17 cellular contexts compared by ENCODE assay signal in genomic region chr1:209619696-209620483, GRCh38. TPM values are rescaled to one million over a fixed set of nuclear protein-coding genes. Genes with fewer than 3 reads are reported as not detected.
"Had no signal": no experiment of that assay in that cellular context is flagged by ENCODE, and none has a peak within 500 bp of the region (broad histone marks: within the 10 kb centered on the region; RNA-seq: fewer than 3 reads in every experiment).

No MANE protein-coding gene starts in this region.

- H3K4me3 ChIP-seq: adrenal gland, body of pancreas, sigmoid colon, suprapubic skin had no signal

- H3K9me3 ChIP-seq: adrenal gland, body of pancreas, sigmoid colon, suprapubic skin had no signal

- DNase-seq: activated CD4-positive, CD25-positive, alpha-beta regulatory T cell; activated naive CD4-positive, alpha-beta T cell treated with anti-CD3 and anti-CD28 coated beads, Interleukin-2, amount 50 U/mL, for 16 hours; activated T-cell treated with anti-CD3 and anti-CD28 coated beads, Interleukin-2, amount 50 U/mL, for 1 hour; adrenal gland; body of pancreas; endodermal cell; immature natural killer cell; left cardiac atrium; sigmoid colon; stimulated activated CD4-positive, alpha-beta T cell treated with anti-CD3 and anti-CD28 coated beads, Interleukin-2, amount 100 ng/mL, for 48 hours; stimulated activated naive CD8-positive, alpha-beta T cell treated with anti-CD3 and anti-CD28 coated beads, Interleukin-15, Interleukin-2, amounts not matched to agents 100 U/mL and 50 U/mL, for 24 hours; T-helper 2 cell had no signal

- H3K27ac Mint-ChIP-seq: dendritic cell treated with granulocyte-macrophage colony-stimulating factor and Interleukin-4, amounts not matched to agents 40 ng/mL and 50 ng/mL, for 4 days; endodermal cell; immature natural killer cell; memory B cell had no signal

- H3K36me3 ChIP-seq: adrenal gland, sigmoid colon, suprapubic skin had no signal

- ATAC-seq: body of pancreas; left cardiac atrium; stimulated activated naive CD8-positive, alpha-beta T cell treated with anti-CD3 and anti-CD28 coated beads, Interleukin-15, Interleukin-2, amounts not matched to agents 100 U/mL and 50 U/mL, for 24 hours had no signal

- H3K36me3 Mint-ChIP-seq: memory B cell had no signal

- H3K27me3 ChIP-seq: adrenal gland, body of pancreas, sigmoid colon, suprapubic skin had no signal

- H3K4me3 Mint-ChIP-seq: dendritic cell treated with granulocyte-macrophage colony-stimulating factor and Interleukin-4, amounts not matched to agents 40 ng/mL and 50 ng/mL, for 4 days; endodermal cell; immature natural killer cell; memory B cell; neural crest cell had no signal

- H3K27ac ChIP-seq: body of pancreas, sigmoid colon, suprapubic skin had no signal

- H3K4me1 ChIP-seq: sigmoid colon had no signal

- H3K9me3 Mint-ChIP-seq: dendritic cell treated with granulocyte-macrophage colony-stimulating factor and Interleukin-4, amounts not matched to agents 40 ng/mL and 50 ng/mL, for 4 days; endodermal cell; immature natural killer cell; memory B cell; neural crest cell had no signal

RNA-seq across cellular contexts. Expression of gene LAMB3, which starts 32.3 kb away (rescaled TPM):
- total RNA-seq: neural crest cell had no signal

RNA-seq across cellular contexts. Expression of gene CAMK1G, which starts 36.4 kb away (rescaled TPM):
- total RNA-seq: osteocyte had no signal
- polyA plus RNA-seq: immature natural killer cell had no signal

RNA-seq across cellular contexts. Expression of gene G0S2, which starts 55.3 kb away (rescaled TPM):
- total RNA-seq: endodermal cell had no signal
